8 cellular contexts compared by ENCODE assay signal in the genomic region with DNA sequence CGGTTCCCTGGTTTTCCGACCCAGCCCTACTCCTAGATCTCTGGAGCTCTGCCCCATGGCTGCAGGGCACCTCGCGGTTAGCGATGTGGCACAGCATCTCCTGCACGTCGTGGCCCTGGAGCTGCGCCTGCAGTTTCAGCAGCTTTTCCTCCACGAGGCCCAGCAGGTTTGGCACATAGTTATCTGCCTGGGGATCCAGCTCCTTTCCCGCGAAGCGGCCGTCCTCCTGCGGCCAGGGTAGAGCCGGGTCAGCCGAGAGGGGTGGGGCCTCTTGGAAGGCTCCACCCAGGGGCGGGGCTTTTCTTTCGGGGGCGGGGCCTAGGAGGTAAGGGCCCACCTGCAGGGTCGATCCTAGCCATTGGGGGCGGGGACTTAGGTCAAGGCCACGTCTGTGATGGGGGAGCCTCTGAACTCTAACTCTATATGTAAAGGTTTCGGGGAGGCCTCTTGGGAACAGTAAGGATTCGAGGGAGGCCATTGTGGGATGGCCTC. TPM values are rescaled to one million over a fixed set of nuclear protein-coding genes. Genes with fewer than 3 reads are reported as not detected.
DNase-seq lines count a peak whose midpoint lies in the region; ATAC-seq and TF ChIP-seq lines count a peak whose summit lies in the region.

No MANE protein-coding gene starts in this region.

- H3K27ac ChIP-seq in SK-N-SH (ENCODE audit: low read depth in 2 of 2, low read length in 1 of 2) = no peak overlapping the region

- no peak overlapping the region for H3K9ac ChIP-seq in SK-N-SH

- H3K4me3 ChIP-seq in SK-N-SH (ENCODE audit: low read depth in 2 of 2, low read length in 1 of 2) = no peak overlapping the region
- peak overlapping the region; percentile 46 for H3K4me3 ChIP-seq in iPS-18c (ENCODE audit: insufficient read depth, low read depth, low read length)

- H3F3A ChIP-seq in SK-N-SH (replicated peaks; ENCODE audit: insufficient read depth) = peaks cover 6% of the 10 kb centered on the region

- H3K36me3 ChIP-seq in SK-N-SH (replicated peaks in 1 of 2; ENCODE audit: control insufficient read depth in 1 of 2, insufficient read depth in 2 of 2, low read length in 1 of 2) = no peaks in the 10 kb centered on the region

- WGBS in SK-N-SH (ENCODE audit: low lambda C conversion rate) = 82% methylated on average over 22 of the region's 24 CpGs

- no peak overlapping the region for H3K4me2 ChIP-seq in SK-N-SH

- no peak for TF ChIP-seq CTCF in SK-N-SH (IDR thresholded peaks at IDR 0.05)

- DNase-seq in SK-N-SH (peak; percentile 77), NCI-H524 treated with DMSO at 0.1 percent for 48 hours (lab: John Stamatoyannopoulos, UW) (no peak), NCI-H1417 treated with DMSO at 0.1 percent for 48 hours (lab: John Stamatoyannopoulos, UW) (no peak)
- peak; percentile 83 for DNase-seq in activated effector memory CD4-positive, alpha-beta T cell treated with anti-CD3 and anti-CD28 coated beads, Interleukin-2, amount 50 U/mL, for 16 hours
- peak; percentile 21 for DNase-seq in stimulated activated CD8-positive, alpha-beta memory T cell treated with anti-CD3 and anti-CD28 coated beads, Interleukin-7, amount 100 ng/mL, for 24 hours (ENCODE audit: low read depth)

- no peaks in the 10 kb centered on the region for H3K79me2 ChIP-seq in SK-N-SH (ENCODE audit: insufficient read depth)

- no peaks in the 10 kb centered on the region for H3K9me3 ChIP-seq in SK-N-SH
- peaks cover under 1% of the 10 kb centered on the region for H3K9me3 ChIP-seq in iPS-18c (ENCODE audit: control insufficient read depth, insufficient read depth, low read length)

- no peak overlapping the region for H2AFZ ChIP-seq in SK-N-SH (ENCODE audit: low read depth)

- H4K20me1 ChIP-seq in SK-N-SH (ENCODE audit: insufficient read depth) = no peaks in the 10 kb centered on the region

- H3K9me2 ChIP-seq in SK-N-SH = no peaks in the 10 kb centered on the region

- TF ChIP-seq RAD21 in SK-N-SH (IDR thresholded peaks at IDR 0.05; ENCODE audit: low read length) (no peak), Ishikawa (IDR thresholded peaks at IDR 0.05; ENCODE audit: low read depth) (no peak)

- CTCF ChIA-PET in SK-N-SH (lab: Yijun Ruan, JAX) = interaction anchor here (5.1 to 9.9 kb wide), 2 partner anchors 13 to 40 kb away, joined by 33 to 85 read pairs; a partner anchor contains a TSS

- TF ChIP-seq EP300 in SK-N-SH (IDR thresholded peaks at IDR 0.05; ENCODE audit: borderline replicate concordance in 1 of 2, low read depth in 1 of 2, low read length in 1 of 2) (no peak), Ishikawa (IDR thresholded peaks at IDR 0.05; ENCODE audit: borderline replicate concordance) (no peak)

- H3K4me1 ChIP-seq in SK-N-SH (ENCODE audit: control insufficient read depth in 1 of 2, insufficient read depth in 2 of 2, low read depth in 1 of 2, low read length in 1 of 2) = no peaks in the 10 kb centered on the region; a peak in 1 of 4 replicates

- H3K27me3 ChIP-seq in SK-N-SH (ENCODE audit: insufficient read depth) = no peaks in the 10 kb centered on the region

- ATAC-seq in SK-N-SH treated with all-trans-retinoic acid at 6 μM for 48 hours = no peak

- POLR2A ChIA-PET in SK-N-SH (lab: Yijun Ruan, JAX) = interaction anchor here (0.8 kb wide), 1 partner anchor 13 kb away, joined by 3 read pairs; a partner anchor contains a TSS

TF ChIP-seq in SK-N-SH, 30 proteins besides CTCF, POLR2A, EP300 and RAD21 (continues in another document):
- TF ChIP-seq POLR2AphosphoS5 (IDR thresholded peaks at IDR 0.05; ENCODE audit: low read depth, low read length) (no peak), FOSL2 (IDR thresholded peaks at IDR 0.05; ENCODE audit: borderline replicate concordance, low read depth) (no peak), FOXJ3 (CRISPR knock-in tag; IDR thresholded peaks at IDR 0.05) (no peak)
- TF ChIP-seq, protein P1, sequence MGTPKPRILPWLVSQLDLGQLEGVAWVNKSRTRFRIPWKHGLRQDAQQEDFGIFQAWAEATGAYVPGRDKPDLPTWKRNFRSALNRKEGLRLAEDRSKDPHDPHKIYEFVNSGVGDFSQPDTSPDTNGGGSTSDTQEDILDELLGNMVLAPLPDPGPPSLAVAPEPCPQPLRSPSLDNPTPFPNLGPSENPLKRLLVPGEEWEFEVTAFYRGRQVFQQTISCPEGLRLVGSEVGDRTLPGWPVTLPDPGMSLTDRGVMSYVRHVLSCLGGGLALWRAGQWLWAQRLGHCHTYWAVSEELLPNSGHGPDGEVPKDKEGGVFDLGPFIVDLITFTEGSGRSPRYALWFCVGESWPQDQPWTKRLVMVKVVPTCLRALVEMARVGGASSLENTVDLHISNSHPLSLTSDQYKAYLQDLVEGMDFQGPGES (IDR thresholded peaks at IDR 0.05; ENCODE audit: low read depth, low read length) = no peak
- TF ChIP-seq, protein P2, sequence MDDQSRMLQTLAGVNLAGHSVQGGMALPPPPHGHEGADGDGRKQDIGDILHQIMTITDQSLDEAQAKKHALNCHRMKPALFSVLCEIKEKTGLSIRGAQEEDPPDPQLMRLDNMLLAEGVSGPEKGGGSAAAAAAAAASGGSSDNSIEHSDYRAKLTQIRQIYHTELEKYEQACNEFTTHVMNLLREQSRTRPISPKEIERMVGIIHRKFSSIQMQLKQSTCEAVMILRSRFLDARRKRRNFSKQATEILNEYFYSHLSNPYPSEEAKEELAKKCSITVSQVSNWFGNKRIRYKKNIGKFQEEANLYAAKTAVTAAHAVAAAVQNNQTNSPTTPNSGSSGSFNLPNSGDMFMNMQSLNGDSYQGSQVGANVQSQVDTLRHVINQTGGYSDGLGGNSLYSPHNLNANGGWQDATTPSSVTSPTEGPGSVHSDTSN (IDR thresholded peaks at IDR 0.05) = no peak

TF ChIP-seq in SK-N-SH treated with all-trans-retinoic acid at 6 μM for 48 hours, 23 proteins besides CTCF, POLR2A, EP300 and RAD21:
- no peak for TF ChIP-seq ESRRG (CRISPR knock-in tag; IDR thresholded peaks at IDR 0.05)
- no peak for TF ChIP-seq TCF4 (CRISPR knock-in tag; IDR thresholded peaks at IDR 0.05; ENCODE audit: borderline replicate concordance)
- no peak for TF ChIP-seq ARNTL (CRISPR knock-in tag; IDR thresholded peaks at IDR 0.05; ENCODE audit: borderline replicate concordance, low read depth)
TF ChIP-seq in SK-N-SH treated with all-trans-retinoic acid at 6 μM for 48 hours: peak in this region for 0.

TF ChIP-seq in Ishikawa, 13 proteins besides CTCF, POLR2A, EP300 and RAD21:
- TF ChIP-seq TCF12 (IDR thresholded peaks at IDR 0.05; ENCODE audit: low read depth) (no peak), CREB1 (IDR thresholded peaks at IDR 0.05; ENCODE audit: low read depth) (no peak), FOXM1 (IDR thresholded peaks at IDR 0.05; ENCODE audit: borderline replicate concordance, low read depth) (no peak), NFIC (IDR thresholded peaks at IDR 0.05) (no peak), TAF1 (IDR thresholded peaks at IDR 0.05; ENCODE audit: low read depth) (no peak)
- TF ChIP-seq, protein P3, sequence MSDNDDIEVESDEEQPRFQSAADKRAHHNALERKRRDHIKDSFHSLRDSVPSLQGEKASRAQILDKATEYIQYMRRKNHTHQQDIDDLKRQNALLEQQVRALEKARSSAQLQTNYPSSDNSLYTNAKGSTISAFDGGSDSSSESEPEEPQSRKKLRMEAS (IDR thresholded peaks at IDR 0.05) = peak; percentile 35; the same call in 1 of the 2 replicates

RNA-seq across cellular contexts. Expression of a gene that starts 2.5 kb away (rescaled TPM):
- polyA plus RNA-seq in SK-N-SH (2012; rRNA removed) = 13.3 and 13.5 TPM in 2 replicates
- 2.1 and 2.9 TPM in 2 replicates for polyA plus RNA-seq in SK-N-SH (2012; cell fraction: cytosol; rRNA removed)
- 140 and 202 TPM in 2 replicates for polyA plus RNA-seq in SK-N-SH (2012; cell fraction: nucleus; rRNA removed)

RNA-seq across cellular contexts. Expression of a gene that starts 13.3 kb away (rescaled TPM):
- 3.2 and 4.2 TPM in 2 replicates for polyA plus RNA-seq in SK-N-SH (2012; rRNA removed)
- polyA plus RNA-seq in SK-N-SH (2012; cell fraction: cytosol; rRNA removed) = 2.1 and 2.3 TPM in 2 replicates
- polyA plus RNA-seq in SK-N-SH (2012; cell fraction: nucleus; rRNA removed) = 6.9 and 7.8 TPM in 2 replicates

RNA-seq across cellular contexts. Expression of a gene that starts 13.8 kb away (rescaled TPM):
- 198 and 502 TPM in 2 replicates for polyA plus RNA-seq in SK-N-SH (2012; rRNA removed)
- 245 and 294 TPM in 2 replicates for polyA plus RNA-seq in SK-N-SH (2012; cell fraction: cytosol; rRNA removed)
- polyA plus RNA-seq in SK-N-SH (2012; cell fraction: nucleus; rRNA removed) = 658 and 734 TPM in 2 replicates

RNA-seq across cellular contexts. Expression of a gene that starts 37.5 kb away (rescaled TPM):
- polyA plus RNA-seq in SK-N-SH (2012; rRNA removed) = 15.4 and 16.8 TPM in 2 replicates
- 5.3 and 7.9 TPM in 2 replicates for polyA plus RNA-seq in SK-N-SH (2012; cell fraction: cytosol; rRNA removed)
- polyA plus RNA-seq in SK-N-SH (2012; cell fraction: nucleus; rRNA removed) = 79.3 and 81.6 TPM in 2 replicates

RNA-seq across cellular contexts. Expression of a gene that starts 47.2 kb away (rescaled TPM):
- polyA plus RNA-seq in SK-N-SH (2012; rRNA removed) = 2.8 and 3.0 TPM in 2 replicates
- polyA plus RNA-seq in SK-N-SH (2012; cell fraction: cytosol; rRNA removed) = 1.5 and 2.2 TPM in 2 replicates
- polyA plus RNA-seq in SK-N-SH (2012; cell fraction: nucleus; rRNA removed) = 5.3 and 6.2 TPM in 2 replicates

Comparison
In these comparisons a context has a peak if more than half of its experiments do, and no peak if none do; other contexts are left out.
1. DNase-seq: peak in SK-N-SH (single experiment), activated effector memory CD4-positive, alpha-beta T cell treated with anti-CD3 and anti-CD28 coated beads, Interleukin-2, amount 50 U/mL, for 16 hours (single experiment) and stimulated activated CD8-positive, alpha-beta memory T cell treated with anti-CD3 and anti-CD28 coated beads, Interleukin-7, amount 100 ng/mL, for 24 hours (single experiment); none in NCI-H524 treated with DMSO at 0.1 percent for 48 hours (single experiment) and NCI-H1417 treated with DMSO at 0.1 percent for 48 hours (single experiment).